ENCODE assay signal across 1 cellular context in genomic region chr1:244325056-244325764, GRCh38.
TF ChIP-seq lines count a peak whose summit lies in the region.

No MANE protein-coding gene starts in this region.

TF ChIP-seq in HEK293, 187 proteins besides CTCF, POLR2A, EP300 and RAD21 (continued from another document):
- TF ChIP-seq ZNF148 (tag by site-specific recombination; IDR thresholded peaks at IDR 0.05; ENCODE audit: borderline replicate concordance): no peak
- peak; percentile 69 for TF ChIP-seq ZNF623 (tag by site-specific recombination; IDR thresholded peaks at IDR 0.05)
